Comparison of ENCODE assay signal across 10 cellular contexts in genomic region chr17:73591278-73592078, GRCh38. TPM values are rescaled to one million over a fixed set of nuclear protein-coding genes. Genes with fewer than 3 reads are reported as not detected.
DNase-seq lines count a peak whose midpoint lies in the region; ATAC-seq and TF ChIP-seq lines count a peak whose summit lies in the region.
"Had no signal": no experiment of that assay in that cellular context is flagged by ENCODE, and none has a peak within 500 bp of the region (broad histone marks: within the 10 kb centered on the region; RNA-seq: fewer than 3 reads in every experiment).

No MANE protein-coding gene starts in this region.

- TF ChIP-seq CTCF in A673 (conservative IDR thresholded peaks at IDR 0.05; ENCODE audit: low read depth, low read length) = no peak

- H3K36me3 ChIP-seq in A673 (ENCODE audit: insufficient read depth, low read length, poor library complexity, severe bottlenecking) = no peaks in the 10 kb centered on the region
- H3K36me3 ChIP-seq: breast epithelium had no signal

- ATAC-seq in HG03565 (IDR thresholded peaks at IDR 0.05; ENCODE audit: unreplicated experiment) = peak; percentile 61
- peak; percentile 37 for ATAC-seq in stimulated activated naive CD8-positive, alpha-beta T cell treated with anti-CD3 and anti-CD28 coated beads, Interleukin-15, Interleukin-2, amounts not matched to agents 100 U/mL and 50 U/mL, for 24 hours
- ATAC-seq: K562 had no signal

- POLR2A ChIA-PET in A673 (lab: Charles Lee; ENCODE audit: low non-redundant PET) = no interaction called here

- CTCF ChIA-PET in A673 (lab: Charles Lee) = no interaction called here

- intact Hi-C loops in A673 (cut with micrococcal nuclease; ENCODE audit: unreplicated experiment) = no loop called here

- H3K36me3 Mint-ChIP-seq in activated T-cell treated with anti-CD3 and anti-CD28 coated beads, Interleukin-2, amount 50 U/mL, for 24 hours (ENCODE audit: low read depth) = no peaks in the 10 kb centered on the region

- H3K27me3 ChIP-seq in A673 (replicated peaks; ENCODE audit: insufficient read depth, low read depth, low read length, poor library complexity) = no peaks in the 10 kb centered on the region
- H3K27me3 ChIP-seq: breast epithelium had no signal

- H3K4me3 Mint-ChIP-seq in activated T-cell treated with anti-CD3 and anti-CD28 coated beads, Interleukin-2, amount 50 U/mL, for 24 hours = no peak overlapping the region

- peaks cover 74% of the 10 kb centered on the region for H3K4me1 Mint-ChIP-seq in activated T-cell treated with anti-CD3 and anti-CD28 coated beads, Interleukin-2, amount 50 U/mL, for 24 hours (ENCODE audit: low read depth)

- no peaks in the 10 kb centered on the region for H3K4me1 ChIP-seq in A673 (ENCODE audit: insufficient read depth, low read length, poor library complexity, severe bottlenecking)
- H3K4me1 ChIP-seq: breast epithelium had no signal

- H3K9me3 Mint-ChIP-seq in activated T-cell treated with anti-CD3 and anti-CD28 coated beads, Interleukin-2, amount 50 U/mL, for 24 hours = no peaks in the 10 kb centered on the region

- peak; percentile 83 for DNase-seq in NK-92 treated with Interleukin-12 subunit alpha and Interleukin-12 subunit beta, amount 100 ng/mL, for 24 hours (lab: John Stamatoyannopoulos, UW)
- no peak for DNase-seq in NK-92 (lab: John Stamatoyannopoulos, UW; ENCODE audit: unreplicated experiment)
- peak; percentile 62 for DNase-seq in activated T-cell treated with anti-CD3 and anti-CD28 coated beads, Interleukin-2, amount 50 U/mL, for 24 hours
- peak; percentile 59 for DNase-seq in stimulated activated naive CD8-positive, alpha-beta T cell treated with anti-CD3 and anti-CD28 coated beads, Interleukin-15, Interleukin-2, amounts not matched to agents 100 U/mL and 50 U/mL, for 24 hours
- DNase-seq in A673 (ENCODE audit: low spot score) = no peak
- no peak for DNase-seq in T1000 (lab: John Stamatoyannopoulos, UW)
- DNase-seq in NCI-H345 treated with DMSO at 0.1 percent for 48 hours (lab: John Stamatoyannopoulos, UW; ENCODE audit: unreplicated experiment) = no peak

- no peak overlapping the region for H3K27ac ChIP-seq in A673 (ENCODE audit: low read depth, low read length, poor library complexity, severe bottlenecking)
- H3K27ac ChIP-seq: breast epithelium had no signal

- no TSS peak for BruUV-seq in A673 (replicated peaks; lab: Mats Ljungman, UMichigan)

- H3K4me3 ChIP-seq in A673 (ENCODE audit: low read depth, low read length, poor library complexity, severe bottlenecking) = no peak overlapping the region
- H3K4me3 ChIP-seq: breast epithelium, K562 had no signal

- H3K27me3 Mint-ChIP-seq in activated T-cell treated with anti-CD3 and anti-CD28 coated beads, Interleukin-2, amount 50 U/mL, for 24 hours = no peaks in the 10 kb centered on the region

- peak overlapping the region; percentile 75 for H3K27ac Mint-ChIP-seq in activated T-cell treated with anti-CD3 and anti-CD28 coated beads, Interleukin-2, amount 50 U/mL, for 24 hours

- H3K9me3 ChIP-seq in A673 (ENCODE audit: low read depth, low read length, poor library complexity, severe bottlenecking) = no peaks in the 10 kb centered on the region
- H3K9me3 ChIP-seq: breast epithelium had no signal

RNA-seq across cellular contexts. Expression of gene SDK2, which starts 52.8 kb away (rescaled TPM):
- total RNA-seq in A673 (2021) = 0.63 and 0.67 TPM in 2 replicates

Comparison
In these comparisons a context has a peak if more than half of its experiments do, and no peak if none do; other contexts are left out.
1. DNase-seq: peak in NK-92 treated with Interleukin-12 subunit alpha and Interleukin-12 subunit beta, amount 100 ng/mL, for 24 hours (single experiment), activated T-cell treated with anti-CD3 and anti-CD28 coated beads, Interleukin-2, amount 50 U/mL, for 24 hours (single experiment) and stimulated activated naive CD8-positive, alpha-beta T cell treated with anti-CD3 and anti-CD28 coated beads, Interleukin-15, Interleukin-2, amounts not matched to agents 100 U/mL and 50 U/mL, for 24 hours (single experiment); none in NK-92 (single experiment), A673 (single experiment), T1000 (single experiment) and NCI-H345 treated with DMSO at 0.1 percent for 48 hours (single experiment).